In the genomic region with DNA sequence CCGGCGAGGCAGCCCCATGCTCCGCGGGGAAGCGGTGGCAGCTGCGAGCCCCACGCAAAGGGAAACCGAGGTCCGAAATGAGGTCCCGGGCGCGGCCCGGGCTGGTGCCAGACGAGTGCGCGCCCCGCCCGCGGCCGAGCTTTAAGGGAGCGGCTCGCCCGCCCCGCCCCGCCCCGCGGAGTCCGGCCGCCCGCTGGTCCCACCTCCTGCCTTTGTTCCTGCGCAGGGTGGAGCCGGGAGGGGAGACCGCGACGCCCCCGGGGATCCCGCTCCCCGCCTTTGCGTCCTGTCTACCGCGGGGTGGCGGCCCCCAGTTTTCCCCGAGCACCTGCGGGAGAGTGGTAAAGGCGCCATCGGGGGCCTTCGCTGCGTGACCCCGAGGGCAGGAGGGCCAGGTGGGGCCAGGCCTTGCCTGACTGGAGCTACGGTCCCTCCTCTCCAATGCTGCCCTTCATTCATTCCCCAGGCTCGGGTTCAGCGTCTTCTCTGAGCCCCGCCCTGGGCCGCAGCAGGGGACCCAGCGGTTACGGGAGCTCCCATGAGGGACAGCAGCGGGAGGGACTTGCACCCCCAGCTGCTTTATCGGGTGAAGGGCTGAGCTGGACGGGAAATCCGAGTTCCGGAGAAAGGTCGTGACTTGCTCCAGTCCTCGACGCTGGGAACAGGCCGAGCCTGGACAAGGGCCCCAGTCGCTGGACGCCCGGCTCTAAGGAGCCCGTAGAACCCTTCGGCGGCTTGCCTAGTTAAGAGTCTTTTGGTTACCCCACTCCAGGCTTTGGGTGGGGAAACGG, we compare ENCODE assay signal across 8 cellular contexts. TPM values are rescaled to one million over a fixed set of nuclear protein-coding genes. Genes with fewer than 3 reads are reported as not detected.
DNase-seq lines count a peak whose midpoint lies in the region; ATAC-seq and TF ChIP-seq lines count a peak whose summit lies in the region.
"Had no signal": no experiment of that assay in that cellular context is flagged by ENCODE, and none has a peak within 500 bp of the region (broad histone marks: within the 10 kb centered on the region; RNA-seq: fewer than 3 reads in every experiment).

A gene with protein sequence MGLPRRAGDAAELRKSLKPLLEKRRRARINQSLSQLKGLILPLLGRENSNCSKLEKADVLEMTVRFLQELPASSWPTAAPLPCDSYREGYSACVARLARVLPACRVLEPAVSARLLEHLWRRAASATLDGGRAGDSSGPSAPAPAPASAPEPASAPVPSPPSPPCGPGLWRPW (minus strand): TSS at position 117 of the 791 bp plus-strand sequence. CDS start 99 bp downstream, at position 18.

- H3K9me3 ChIP-seq in HAP-1: no peaks in the 10 kb centered on the region
- no peaks in the 10 kb centered on the region for H3K9me3 ChIP-seq in right atrium auricular region
- H3K9me3 ChIP-seq in skeletal muscle satellite cell (replicated peaks; ENCODE audit: low read length): no peaks in the 10 kb centered on the region

- no peaks in the 10 kb centered on the region for H3K36me3 Mint-ChIP-seq in activated CD8-positive, alpha-beta T cell treated with anti-CD3 and anti-CD28 coated beads for 36 hours (ENCODE audit: low read depth)

- no peaks in the 10 kb centered on the region for H3K9me3 Mint-ChIP-seq in activated CD8-positive, alpha-beta T cell treated with anti-CD3 and anti-CD28 coated beads for 36 hours

- peak within 1 kb of the TSS; percentile 35 for H3K4me3 ChIP-seq in HAP-1
- H3K4me3 ChIP-seq in right atrium auricular region: peak within 1 kb of the TSS; percentile 15 to 47
- peak within 1 kb of the TSS; percentile 39 for H3K4me3 ChIP-seq in skeletal muscle satellite cell (ENCODE audit: low read length)

- peaks cover 10% of the 10 kb centered on the region for H3K4me1 ChIP-seq in HAP-1
- H3K4me1 ChIP-seq in right atrium auricular region: peaks cover 0 to 45% of the 10 kb centered on the region in 2 donors
- peaks cover 31% of the 10 kb centered on the region for H3K4me1 ChIP-seq in skeletal muscle satellite cell (ENCODE audit: control insufficient read depth, insufficient read depth, low read length)

- peak; percentile 14 for ATAC-seq in activated CD8-positive, alpha-beta T cell treated with anti-CD3 and anti-CD28 coated beads for 36 hours

- H3K27ac Mint-ChIP-seq in activated CD8-positive, alpha-beta T cell treated with anti-CD3 and anti-CD28 coated beads for 36 hours: no peak within 1 kb of the TSS

- H3K4me3 Mint-ChIP-seq in activated CD8-positive, alpha-beta T cell treated with anti-CD3 and anti-CD28 coated beads for 36 hours: no peak within 1 kb of the TSS

- H3K36me3 ChIP-seq in HAP-1 (replicated peaks): no peaks in the 10 kb centered on the region
- H3K36me3 ChIP-seq in right atrium auricular region: no peaks in the 10 kb centered on the region
- H3K36me3 ChIP-seq in skeletal muscle satellite cell (ENCODE audit: insufficient read depth, low read length): no peaks in the 10 kb centered on the region

- H3K4me1 Mint-ChIP-seq in activated CD8-positive, alpha-beta T cell treated with anti-CD3 and anti-CD28 coated beads for 36 hours (ENCODE audit: low read depth): peaks cover 14% of the 10 kb centered on the region

- H3K9ac ChIP-seq in skeletal muscle satellite cell (ENCODE audit: low read depth, low read length): no peak within 1 kb of the TSS

- H3K27me3 ChIP-seq in HAP-1 (ENCODE audit: low read depth) (peaks cover 35% of the 10 kb centered on the region), right atrium auricular region (peaks cover 35 to 54% of the 10 kb centered on the region in 2 donors), skeletal muscle satellite cell (ENCODE audit: control insufficient read depth, insufficient read depth, low read length) (peaks cover 86% of the 10 kb centered on the region)

- CTCF ChIA-PET in activated CD8-positive, alpha-beta T cell treated with anti-CD3 and anti-CD28 coated beads for 36 hours (lab: Charles Lee): interaction anchor here (0.8 to 10.7 kb wide), 6 partner anchors 12 to 174 kb away, joined by 3 to 79 read pairs (median 5); no protein-coding TSS in a partner anchor

- no peak for TF ChIP-seq CTCF in activated CD8-positive, alpha-beta T cell treated with anti-CD3 and anti-CD28 coated beads for 36 hours (IDR thresholded peaks at IDR 0.05)
- no peak for TF ChIP-seq CTCF in right atrium auricular region (IDR thresholded peaks at IDR 0.05)

- H3K27me3 Mint-ChIP-seq in activated CD8-positive, alpha-beta T cell treated with anti-CD3 and anti-CD28 coated beads for 36 hours: peaks cover 71% of the 10 kb centered on the region

- peak within 1 kb of the TSS; percentile 66 for H3K4me2 ChIP-seq in skeletal muscle satellite cell (ENCODE audit: low read length)

- no peak within 1 kb of the TSS for H3K27ac ChIP-seq in right atrium auricular region
- H3K27ac ChIP-seq: HL-60 had no signal

- intact Hi-C loops in activated CD8-positive, alpha-beta T cell treated with anti-CD3 and anti-CD28 coated beads for 36 hours (cut with micrococcal nuclease): no loop called here

- POLR2A ChIA-PET in activated CD8-positive, alpha-beta T cell treated with anti-CD3 and anti-CD28 coated beads for 36 hours (lab: Charles Lee): interaction anchor here (1.4 kb wide), 1 partner anchor 26 kb away, joined by 6 read pairs; a partner anchor contains a TSS

- in situ Hi-C loops in HAP-1 (cut with MboI; ENCODE audit: low sequenced_read_pairs): no loop called here

- peak; percentile 43 to 80 for DNase-seq in HAP-1 (ENCODE audit: low spot score in 2 of 2)
- DNase-seq in activated CD8-positive, alpha-beta T cell treated with anti-CD3 and anti-CD28 coated beads for 36 hours: no peak
- DNase-seq in right atrium auricular region (ENCODE audit: low spot score): no peak
- DNase-seq in globus pallidus (ENCODE audit: low spot score): no peak
- DNase-seq in SHP77 treated with DMSO at 0.1 percent for 48 hours (lab: John Stamatoyannopoulos, UW): no peak
- DNase-seq in effector CD4-positive, alpha-beta T cell: no peak

RNA-seq across cellular contexts. Expression of the gene that starts here (rescaled TPM):
- total RNA-seq in activated CD8-positive, alpha-beta T cell treated with anti-CD3 and anti-CD28 coated beads for 36 hours: under 1 TPM in 1 of 2 experiments, not detected in 1; 0.29 TPM
- total RNA-seq in right atrium auricular region: not detected
- total RNA-seq in skeletal muscle satellite cell (2012; rRNA removed): under 0.01 TPM in 1 of 2 replicates, not detected in the other

Comparison
In these comparisons a context has a peak if more than half of its experiments do, and no peak if none do; other contexts are left out.
1. Peak in ATAC-seq in activated CD8-positive, alpha-beta T cell treated with anti-CD3 and anti-CD28 coated beads for 36 hours; RNA of the gene not detected or under 1 TPM.
2. DNase-seq: peak in HAP-1 (2 of 2); none in activated CD8-positive, alpha-beta T cell treated with anti-CD3 and anti-CD28 coated beads for 36 hours (single experiment), right atrium auricular region (single experiment), globus pallidus (single experiment), SHP77 treated with DMSO at 0.1 percent for 48 hours (single experiment) and effector CD4-positive, alpha-beta T cell (single experiment).
3. Peak in every context shown above with its lines, with median percentiles within 50 percentile points of each other: H3K4me3 ChIP-seq.